ENCODE assay signal across 12 cellular contexts in the genomic region with DNA sequence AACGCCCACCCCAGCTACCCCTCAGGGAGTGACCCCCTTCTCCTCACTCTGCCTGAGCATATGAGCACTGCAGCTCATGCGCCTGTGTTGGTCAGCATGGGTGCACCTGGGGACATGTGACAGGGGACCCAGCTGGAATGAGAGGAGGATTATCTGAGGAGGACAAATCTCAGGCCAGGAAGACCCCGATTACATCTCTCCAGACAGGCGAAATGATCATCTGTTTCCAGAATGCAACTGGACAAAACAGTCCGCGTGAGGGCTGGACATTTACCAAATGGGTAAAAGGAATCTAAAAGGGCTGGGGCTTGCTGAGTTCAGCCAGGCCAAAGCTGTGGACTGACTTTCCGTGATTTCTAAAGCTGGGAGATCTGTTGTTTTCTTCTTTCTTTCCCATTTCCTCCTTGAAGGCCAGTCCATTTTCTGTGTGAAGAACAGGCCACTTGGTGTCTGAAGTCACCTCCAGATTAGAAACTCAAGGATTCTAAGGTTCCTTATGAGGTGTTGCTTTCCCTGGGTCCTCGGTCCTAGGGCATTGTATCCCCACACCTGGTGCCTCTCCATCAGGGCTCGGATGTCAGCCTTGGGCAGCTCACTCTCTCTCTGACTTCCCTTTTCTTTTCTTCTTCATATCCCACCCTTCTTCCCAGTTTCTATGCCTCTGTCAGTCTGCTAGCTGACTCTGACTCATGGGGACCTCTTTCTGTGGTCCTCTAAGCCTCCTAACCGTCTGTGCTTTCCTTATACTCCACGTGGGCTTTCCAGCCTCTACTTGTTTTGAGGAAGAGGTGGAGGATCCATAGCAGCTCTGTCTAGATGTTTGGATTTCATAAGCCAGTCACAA. TPM values are rescaled to one million over a fixed set of nuclear protein-coding genes. Genes with fewer than 3 reads are reported as not detected.
DNase-seq lines count a peak whose midpoint lies in the region; ATAC-seq, FAIRE-seq and TF ChIP-seq lines count a peak whose summit lies in the region.
"Had no signal": no experiment of that assay in that cellular context is flagged by ENCODE, and none has a peak within 500 bp of the region (broad histone marks: within the 10 kb centered on the region; RNA-seq: fewer than 3 reads in every experiment).

No MANE protein-coding gene starts in this region.

- no peaks in the 10 kb centered on the region for H4K20me1 ChIP-seq in HepG2 (ENCODE audit: insufficient read depth, low read length)

- H3K4me1 ChIP-seq in SJCRH30 (peaks cover 72% of the 10 kb centered on the region), HepG2 (ENCODE audit: insufficient read depth, low read length) (peaks cover 76% of the 10 kb centered on the region), stomach (peaks cover 28 to 64% (median 51%) of the 10 kb centered on the region in 4 donors), foreskin keratinocyte (no peaks in the 10 kb centered on the region)

- H3K9ac ChIP-seq in HepG2 (ENCODE audit: insufficient read depth, low read depth, low read length), result peak overlapping the region; percentile 16; the same call in 1 of the 2 replicates

- intact Hi-C loops in HepG2 (cut with micrococcal nuclease; ENCODE audit: unreplicated experiment), result no loop called here
- intact Hi-C loops in stomach (cut with DNase I; ENCODE audit: low total_unique reads), result no loop called here

- H3K27ac ChIP-seq in SJCRH30, result peak overlapping the region; percentile 60
- peak overlapping the region; percentile 24 to 85 for H3K27ac ChIP-seq in coronary artery
- no peak overlapping the region for H3K27ac ChIP-seq in HepG2 (ENCODE audit: extremely low read length, insufficient read depth, low read length)
- H3K27ac ChIP-seq in stomach, result peak overlapping the region; percentile 48 to 83 (median 52)
- H3K27ac ChIP-seq in foreskin keratinocyte, result no peak overlapping the region

- FAIRE-seq in HepG2 (lab: Jason Lieb, UNC), result no peak

- TF ChIP-seq EP300 in HepG2 (IDR thresholded peaks at IDR 0.05; ENCODE audit: low read depth in 2 of 2, low read length in 2 of 2) (no peak), HepG2 (CRISPR knock-in tag; IDR thresholded peaks at IDR 0.05; ENCODE audit: borderline replicate concordance) (no peak), stomach (IDR thresholded peaks at IDR 0.05) (no peak)

- DNase-seq in SJCRH30 (peak; percentile 51 to 78), coronary artery (ENCODE audit: low spot score) (no peak), HepG2 (ENCODE audit: low spot score) (no peak), stomach (no peak), DMS53 treated with DMSO at 0.1 percent for 48 hours (lab: John Stamatoyannopoulos, UW; ENCODE audit: unreplicated experiment) (no peak), foreskin keratinocyte (no peak), AG20443 (ENCODE audit: low spot score) (no peak), NCI-H2029 (lab: John Stamatoyannopoulos, UW) (no peak)
- DNase-seq: activated CD4-positive, CD25-positive, alpha-beta regulatory T cell; immature natural killer cell; NCI-H2107 had no signal

- TF ChIP-seq CTCF in coronary artery (IDR thresholded peaks at IDR 0.05) (no peak), HepG2 (CRISPR knock-in tag; IDR thresholded peaks at IDR 0.05) (no peak), stomach (IDR thresholded peaks at IDR 0.05) (no peak), foreskin keratinocyte (conservative IDR thresholded peaks at IDR 0.05) (no peak)

- peak; percentile 45 for ATAC-seq in HepG2
- no peak for ATAC-seq in foreskin keratinocyte

- TF ChIP-seq POLR2A in HepG2 (IDR thresholded peaks at IDR 0.05; ENCODE audit: insufficient read depth in 1 of 2, low read depth in 2 of 2, low read length in 2 of 2), result no peak
- TF ChIP-seq POLR2A in stomach (IDR thresholded peaks at IDR 0.05), result no peak

- WGBS in HepG2 (ENCODE audit: low lambda C conversion rate), result 2% methylated on average over 11 of the region's 11 CpGs
- WGBS in stomach, 5 donors, result 32 to 53% (median 35%) methylated on average over 10 to 11 of the region's 11 CpGs

- H2AFZ ChIP-seq in HepG2 (ENCODE audit: low read length), result peak overlapping the region; percentile 24

- peak overlapping the region; percentile 48 for H3K4me2 ChIP-seq in HepG2 (ENCODE audit: low read depth, low read length)

- in situ Hi-C loops in HepG2 (cut with HindIII; ENCODE audit: extremely low pct_ligation_motif_present, low pct_unique_long_range_greater_than_20kb), result no loop called here

- H3K27me3 ChIP-seq in SJCRH30 (no peaks in the 10 kb centered on the region), HepG2 (ENCODE audit: control insufficient read depth in 1 of 2, insufficient read depth in 2 of 2, low read length in 2 of 2) (peaks cover 0 to 8% of the 10 kb centered on the region in 2 experiments; a peak in 2 of 5 replicates), stomach (no peaks in the 10 kb centered on the region), foreskin keratinocyte (peaks cover 11% of the 10 kb centered on the region)

- H3K36me3 ChIP-seq in SJCRH30, result no peaks in the 10 kb centered on the region
- H3K36me3 ChIP-seq in HepG2 (replicated peaks in 1 of 2; ENCODE audit: control insufficient read depth in 1 of 2, insufficient read depth in 2 of 2, low read length in 2 of 2), result no peaks in the 10 kb centered on the region
- no peaks in the 10 kb centered on the region for H3K36me3 ChIP-seq in stomach

- CTCF ChIA-PET in HepG2 (lab: Yijun Ruan, JAX; ENCODE audit: low intra/inter-chr PET ratio, low total read pairs), result no interaction called here

- peak overlapping the region; percentile 21 for H3K4me3 ChIP-seq in SJCRH30
- H3K4me3 ChIP-seq in coronary artery, result peak overlapping the region; percentile 42
- H3K4me3 ChIP-seq in HepG2 (replicated peaks in 1 of 3; ENCODE audit: insufficient read depth in 1 of 3, low read depth in 2 of 3, low read length in 3 of 3), result peak overlapping the region in 2 of 3 experiments; percentile 5 to 44; a peak in 3 of 6 replicates
- H3K4me3 ChIP-seq in stomach, result no peak overlapping the region

- POLR2A ChIA-PET in HepG2 (lab: Yijun Ruan, JAX), result interaction anchor here (0.7 to 5.0 kb wide), 18 partner anchors 10 to 128 kb away, joined by 3 to 78 read pairs (median 8); a partner anchor contains a TSS

- no TSS peak for BruUV-seq in HepG2 (replicated peaks; lab: Mats Ljungman, UMichigan)

- no peaks in the 10 kb centered on the region for H3K9me3 ChIP-seq in SJCRH30 (replicated peaks)
- no peaks in the 10 kb centered on the region for H3K9me3 ChIP-seq in HepG2 (ENCODE audit: low read length)
- H3K9me3 ChIP-seq in stomach, result no peaks in the 10 kb centered on the region

- no peak for TF ChIP-seq RAD21 in HepG2 (CRISPR knock-in tag; IDR thresholded peaks at IDR 0.05)

- H3K79me2 ChIP-seq in HepG2 (ENCODE audit: insufficient read depth, low read length), result no peaks in the 10 kb centered on the region

RNA-seq across cellular contexts. Expression of a gene that starts 8.2 kb away (rescaled TPM):
- total RNA-seq in SJCRH30 (2014; rRNA removed; shearing (Covaris generic)), result 14.5 and 15.6 TPM in 2 replicates
- total RNA-seq in HepG2 (2016; rRNA removed; fragmentation: Illumina TruSeq; extraction: Trizol) (7.0 and 16.9 TPM in 2 replicates), stomach (100 to 1,000 TPM in 2 of 5 donors, 10 to 100 TPM in 3; 22.0 to 313 (median 70.1) TPM), foreskin keratinocyte (58.8 and 59.5 TPM in 2 replicates)
- 3.6 and 5.4 TPM in 2 replicates for total RNA-seq in HepG2 (2016; cell fraction: cytosol; rRNA removed; fragmentation: Illumina TruSeq; extraction: Trizol; ENCODE audit: low read depth)
- total RNA-seq in HepG2 (2016; cell fraction: insoluble cytoplasmic fraction; rRNA removed; fragmentation: Illumina TruSeq; extraction: Trizol), result 5.7 and 18.2 TPM in 2 replicates
- total RNA-seq in HepG2 (2016; cell fraction: membrane; rRNA removed; fragmentation: Illumina TruSeq; extraction: Trizol), result 6.1 and 6.9 TPM in 2 replicates
- 18.3 and 22.2 TPM in 2 replicates for total RNA-seq in HepG2 (2016; cell fraction: nucleus; rRNA removed; fragmentation: Illumina TruSeq; extraction: Trizol)
- polyA plus RNA-seq in HepG2 (2011; rRNA removed) (28.6 and 30.7 TPM in 2 replicates), stomach (10 to 100 TPM; 51.5 to 58.6 (median 53.2) TPM), foreskin keratinocyte (82.8 and 86.4 TPM in 2 replicates)
- polyA plus RNA-seq in HepG2 (2011; cell fraction: cytosol; rRNA removed), result 26.4 and 36.2 TPM in 2 replicates
- polyA plus RNA-seq in HepG2 (2011; cell fraction: nucleus; rRNA removed), result 25.4 and 33.0 TPM in 2 replicates
- polyA plus RNA-seq in HepG2 (2012), result 13.5 and 20.7 TPM in 2 replicates
- polyA plus RNA-seq in HepG2 (2016; cell fraction: cytosol; fragmentation: Illumina TruSeq; extraction: Trizol; ENCODE audit: low read depth), result 6.3 and 6.9 TPM in 2 replicates
- polyA plus RNA-seq in HepG2 (2016; cell fraction: insoluble cytoplasmic fraction; fragmentation: Illumina TruSeq; extraction: Trizol; ENCODE audit: low read depth), result 7.2 and 10.5 TPM in 2 replicates
- 7.7 and 8.9 TPM in 2 replicates for polyA plus RNA-seq in HepG2 (2016; cell fraction: membrane; fragmentation: Illumina TruSeq; extraction: Trizol; ENCODE audit: low read depth)
- polyA plus RNA-seq in HepG2 (2016; cell fraction: nucleus; fragmentation: Illumina TruSeq; extraction: Trizol; ENCODE audit: insufficient read depth, low read depth), result 31.7 and 37.7 TPM in 2 replicates
- polyA minus RNA-seq in HepG2 (2011; rRNA and poly(A)+ RNA removed; ENCODE audit: low replicate concordance), result 3.3 and 51.4 TPM in 2 replicates
- polyA minus RNA-seq in HepG2 (2011; cell fraction: cytosol; rRNA and poly(A)+ RNA removed), result 17.1 and 20.1 TPM in 2 replicates
- polyA minus RNA-seq in HepG2 (2011; cell fraction: nucleus; rRNA and poly(A)+ RNA removed), result 8.1 and 10.7 TPM in 2 replicates

RNA-seq across cellular contexts. Expression of a gene that starts 14.3 kb away (rescaled TPM):
- 20.6 and 21.7 TPM in 2 replicates for total RNA-seq in SJCRH30 (2014; rRNA removed; shearing (Covaris generic))
- total RNA-seq in HepG2 (2016; rRNA removed; fragmentation: Illumina TruSeq; extraction: Trizol) (18.5 and 20.9 TPM in 2 replicates), stomach (10 to 100 TPM; 22.2 to 41.4 (median 32.5) TPM), foreskin keratinocyte (14.6 and 17.2 TPM in 2 replicates)
- total RNA-seq in HepG2 (2016; cell fraction: cytosol; rRNA removed; fragmentation: Illumina TruSeq; extraction: Trizol; ENCODE audit: low read depth), result 30.2 and 42.6 TPM in 2 replicates
- 17.6 and 21.4 TPM in 2 replicates for total RNA-seq in HepG2 (2016; cell fraction: insoluble cytoplasmic fraction; rRNA removed; fragmentation: Illumina TruSeq; extraction: Trizol)
- 35.4 and 44.6 TPM in 2 replicates for total RNA-seq in HepG2 (2016; cell fraction: membrane; rRNA removed; fragmentation: Illumina TruSeq; extraction: Trizol)
- 19.3 and 21.9 TPM in 2 replicates for total RNA-seq in HepG2 (2016; cell fraction: nucleus; rRNA removed; fragmentation: Illumina TruSeq; extraction: Trizol)
- polyA plus RNA-seq in HepG2 (2011; rRNA removed) (21.6 and 24.4 TPM in 2 replicates), stomach (10 to 100 TPM; 21.0 to 25.1 (median 21.1) TPM), foreskin keratinocyte (19.3 and 20.7 TPM in 2 replicates)
- 19.5 and 26.1 TPM in 2 replicates for polyA plus RNA-seq in HepG2 (2011; cell fraction: cytosol; rRNA removed)
- polyA plus RNA-seq in HepG2 (2011; cell fraction: nucleus; rRNA removed), result 38.0 and 44.1 TPM in 2 replicates
- 22.9 and 30.3 TPM in 2 replicates for polyA plus RNA-seq in HepG2 (2012)
- 41.4 and 54.3 TPM in 2 replicates for polyA plus RNA-seq in HepG2 (2016; cell fraction: cytosol; fragmentation: Illumina TruSeq; extraction: Trizol; ENCODE audit: low read depth)
- polyA plus RNA-seq in HepG2 (2016; cell fraction: insoluble cytoplasmic fraction; fragmentation: Illumina TruSeq; extraction: Trizol; ENCODE audit: low read depth), result 27.4 and 35.6 TPM in 2 replicates
- 51.1 and 55.4 TPM in 2 replicates for polyA plus RNA-seq in HepG2 (2016; cell fraction: membrane; fragmentation: Illumina TruSeq; extraction: Trizol; ENCODE audit: low read depth)
- 35.5 and 37.2 TPM in 2 replicates for polyA plus RNA-seq in HepG2 (2016; cell fraction: nucleus; fragmentation: Illumina TruSeq; extraction: Trizol; ENCODE audit: insufficient read depth, low read depth)
- polyA minus RNA-seq in HepG2 (2011; rRNA and poly(A)+ RNA removed; ENCODE audit: low replicate concordance), result 40.1 and 74.5 TPM in 2 replicates
- polyA minus RNA-seq in HepG2 (2011; cell fraction: cytosol; rRNA and poly(A)+ RNA removed), result 19.4 and 24.4 TPM in 2 replicates
- 55.2 and 63.6 TPM in 2 replicates for polyA minus RNA-seq in HepG2 (2011; cell fraction: nucleus; rRNA and poly(A)+ RNA removed)

RNA-seq across cellular contexts. Expression of a gene that starts 29.0 kb away (rescaled TPM):
- total RNA-seq in SJCRH30 (2014; rRNA removed; shearing (Covaris generic)), result 85.2 and 91.4 TPM in 2 replicates
- 63.8 and 202 TPM in 2 replicates for total RNA-seq in HepG2 (2016; rRNA removed; fragmentation: Illumina TruSeq; extraction: Trizol)
- total RNA-seq in HepG2 (2016; cell fraction: cytosol; rRNA removed; fragmentation: Illumina TruSeq; extraction: Trizol; ENCODE audit: low read depth), result 83.9 and 87.3 TPM in 2 replicates
- total RNA-seq in HepG2 (2016; cell fraction: insoluble cytoplasmic fraction; rRNA removed; fragmentation: Illumina TruSeq; extraction: Trizol), result 57.2 and 212 TPM in 2 replicates
- 50.4 and 53.1 TPM in 2 replicates for total RNA-seq in HepG2 (2016; cell fraction: membrane; rRNA removed; fragmentation: Illumina TruSeq; extraction: Trizol)
- 213 and 263 TPM in 2 replicates for total RNA-seq in HepG2 (2016; cell fraction: nucleus; rRNA removed; fragmentation: Illumina TruSeq; extraction: Trizol)
- polyA plus RNA-seq in HepG2 (2011; rRNA removed), result 222 and 231 TPM in 2 replicates
- polyA plus RNA-seq in HepG2 (2011; cell fraction: cytosol; rRNA removed), result 240 and 265 TPM in 2 replicates
- 851 and 910 TPM in 2 replicates for polyA plus RNA-seq in HepG2 (2011; cell fraction: nucleus; rRNA removed)
- polyA plus RNA-seq in HepG2 (2012), result 102 and 105 TPM in 2 replicates
- 37.4 and 39.2 TPM in 2 replicates for polyA plus RNA-seq in HepG2 (2016; cell fraction: cytosol; fragmentation: Illumina TruSeq; extraction: Trizol; ENCODE audit: low read depth)
- 82.4 and 101 TPM in 2 replicates for polyA plus RNA-seq in HepG2 (2016; cell fraction: insoluble cytoplasmic fraction; fragmentation: Illumina TruSeq; extraction: Trizol; ENCODE audit: low read depth)
- polyA plus RNA-seq in HepG2 (2016; cell fraction: membrane; fragmentation: Illumina TruSeq; extraction: Trizol; ENCODE audit: low read depth), result 45.6 and 51.6 TPM in 2 replicates
- 573 and 587 TPM in 2 replicates for polyA plus RNA-seq in HepG2 (2016; cell fraction: nucleus; fragmentation: Illumina TruSeq; extraction: Trizol; ENCODE audit: insufficient read depth, low read depth)
- 289 and 410 TPM in 2 replicates for polyA minus RNA-seq in HepG2 (2011; rRNA and poly(A)+ RNA removed; ENCODE audit: low replicate concordance)
- polyA minus RNA-seq in HepG2 (2011; cell fraction: cytosol; rRNA and poly(A)+ RNA removed), result 109 and 118 TPM in 2 replicates
- 292 and 323 TPM in 2 replicates for polyA minus RNA-seq in HepG2 (2011; cell fraction: nucleus; rRNA and poly(A)+ RNA removed)
- total RNA-seq in stomach, result 100 to 1,000 TPM in 3 of 5 donors, 10 to 100 TPM in 2; 29.9 to 292 (median 132) TPM
- polyA plus RNA-seq in stomach, result 10 to 100 TPM; 30.1 to 66.9 (median 48.4) TPM
- 37.3 and 43.8 TPM in 2 replicates for total RNA-seq in foreskin keratinocyte
- 49.9 and 54.5 TPM in 2 replicates for polyA plus RNA-seq in foreskin keratinocyte

RNA-seq across cellular contexts. Expression of a gene that starts 29.2 kb away (rescaled TPM):
- total RNA-seq in SJCRH30 (2014; rRNA removed; shearing (Covaris generic)), result 3.9 and 6.7 TPM in 2 replicates
- total RNA-seq in HepG2 (2016; rRNA removed; fragmentation: Illumina TruSeq; extraction: Trizol), result 4.1 and 9.7 TPM in 2 replicates
- total RNA-seq in HepG2 (2016; cell fraction: cytosol; rRNA removed; fragmentation: Illumina TruSeq; extraction: Trizol; ENCODE audit: low read depth), result 6.7 and 8.8 TPM in 2 replicates
- total RNA-seq in HepG2 (2016; cell fraction: insoluble cytoplasmic fraction; rRNA removed; fragmentation: Illumina TruSeq; extraction: Trizol), result 6.0 and 9.5 TPM in 2 replicates
- total RNA-seq in HepG2 (2016; cell fraction: membrane; rRNA removed; fragmentation: Illumina TruSeq; extraction: Trizol), result 7.3 and 9.1 TPM in 2 replicates
- 14.4 and 18.5 TPM in 2 replicates for total RNA-seq in HepG2 (2016; cell fraction: nucleus; rRNA removed; fragmentation: Illumina TruSeq; extraction: Trizol)
- 7.2 and 12.2 TPM in 2 replicates for polyA plus RNA-seq in HepG2 (2011; rRNA removed)
- 3.7 and 6.3 TPM in 2 replicates for polyA plus RNA-seq in HepG2 (2011; cell fraction: cytosol; rRNA removed)
- polyA plus RNA-seq in HepG2 (2011; cell fraction: nucleus; rRNA removed), result 57.9 and 58.9 TPM in 2 replicates
- polyA plus RNA-seq in HepG2 (2012), result 4.2 and 4.6 TPM in 2 replicates
- polyA plus RNA-seq in HepG2 (2016; cell fraction: cytosol; fragmentation: Illumina TruSeq; extraction: Trizol; ENCODE audit: low read depth), result 4.1 and 4.3 TPM in 2 replicates
- polyA plus RNA-seq in HepG2 (2016; cell fraction: insoluble cytoplasmic fraction; fragmentation: Illumina TruSeq; extraction: Trizol; ENCODE audit: low read depth), result 4.2 and 4.9 TPM in 2 replicates
- polyA plus RNA-seq in HepG2 (2016; cell fraction: membrane; fragmentation: Illumina TruSeq; extraction: Trizol; ENCODE audit: low read depth), result 3.9 and 4.0 TPM in 2 replicates
- polyA plus RNA-seq in HepG2 (2016; cell fraction: nucleus; fragmentation: Illumina TruSeq; extraction: Trizol; ENCODE audit: insufficient read depth, low read depth), result 18.5 and 19.4 TPM in 2 replicates
- 1.3 and 16.0 TPM in 2 replicates for polyA minus RNA-seq in HepG2 (2011; rRNA and poly(A)+ RNA removed; ENCODE audit: low replicate concordance)
- polyA minus RNA-seq in HepG2 (2011; cell fraction: cytosol; rRNA and poly(A)+ RNA removed), result 1.9 and 2.1 TPM in 2 replicates
- 24.2 and 27.4 TPM in 2 replicates for polyA minus RNA-seq in HepG2 (2011; cell fraction: nucleus; rRNA and poly(A)+ RNA removed)
- 10 to 100 TPM in 2 of 5 donors, 1 to 10 TPM in 2, not detected in 1; 3.9 to 29.9 (median 9.6) TPM for total RNA-seq in stomach
- polyA plus RNA-seq in stomach, result 1 to 10 TPM; 3.3 to 3.8 (median 3.7) TPM
- 1.1 and 1.2 TPM in 2 replicates for total RNA-seq in foreskin keratinocyte
- 1.1 and 1.2 TPM in 2 replicates for polyA plus RNA-seq in foreskin keratinocyte

RNA-seq across cellular contexts. Expression of a gene that starts 32.8 kb away (rescaled TPM):
- 2.1 and 2.8 TPM in 2 replicates for total RNA-seq in SJCRH30 (2014; rRNA removed; shearing (Covaris generic))
- 3.3 and 7.6 TPM in 2 replicates for total RNA-seq in HepG2 (2016; rRNA removed; fragmentation: Illumina TruSeq; extraction: Trizol)
- 0.35 and 0.40 TPM in 2 replicates for total RNA-seq in HepG2 (2016; cell fraction: cytosol; rRNA removed; fragmentation: Illumina TruSeq; extraction: Trizol; ENCODE audit: low read depth)
- total RNA-seq in HepG2 (2016; cell fraction: insoluble cytoplasmic fraction; rRNA removed; fragmentation: Illumina TruSeq; extraction: Trizol), result 2.3 and 8.1 TPM in 2 replicates
- total RNA-seq in HepG2 (2016; cell fraction: membrane; rRNA removed; fragmentation: Illumina TruSeq; extraction: Trizol), result 2.3 TPM in 2 replicates
- total RNA-seq in HepG2 (2016; cell fraction: nucleus; rRNA removed; fragmentation: Illumina TruSeq; extraction: Trizol), result 13.0 and 19.1 TPM in 2 replicates
- 4.8 and 8.9 TPM in 2 replicates for polyA plus RNA-seq in HepG2 (2011; rRNA removed)
- 1.8 and 3.7 TPM in 2 replicates for polyA plus RNA-seq in HepG2 (2011; cell fraction: cytosol; rRNA removed)
- 44.5 and 49.8 TPM in 2 replicates for polyA plus RNA-seq in HepG2 (2011; cell fraction: nucleus; rRNA removed)
- 2.1 and 3.2 TPM in 2 replicates for polyA plus RNA-seq in HepG2 (2012)
- 0.34 and 0.51 TPM in 2 replicates for polyA plus RNA-seq in HepG2 (2016; cell fraction: cytosol; fragmentation: Illumina TruSeq; extraction: Trizol; ENCODE audit: low read depth)
- 1.0 and 1.7 TPM in 2 replicates for polyA plus RNA-seq in HepG2 (2016; cell fraction: insoluble cytoplasmic fraction; fragmentation: Illumina TruSeq; extraction: Trizol; ENCODE audit: low read depth)
- 0.37 and 1.7 TPM in 2 replicates for polyA plus RNA-seq in HepG2 (2016; cell fraction: membrane; fragmentation: Illumina TruSeq; extraction: Trizol; ENCODE audit: low read depth)
- polyA plus RNA-seq in HepG2 (2016; cell fraction: nucleus; fragmentation: Illumina TruSeq; extraction: Trizol; ENCODE audit: insufficient read depth, low read depth), result 23.9 and 34.2 TPM in 2 replicates
- polyA minus RNA-seq in HepG2 (2011; rRNA and poly(A)+ RNA removed; ENCODE audit: low replicate concordance), result 3.0 and 7.4 TPM in 2 replicates
- 1.8 and 2.4 TPM in 2 replicates for polyA minus RNA-seq in HepG2 (2011; cell fraction: cytosol; rRNA and poly(A)+ RNA removed)
- 19.0 and 20.9 TPM in 2 replicates for polyA minus RNA-seq in HepG2 (2011; cell fraction: nucleus; rRNA and poly(A)+ RNA removed)
- total RNA-seq in stomach, result 10 to 100 TPM in 2 of 5 donors, 1 to 10 TPM in 1, not detected in 2; 4.2 to 15.5 (median 13.9) TPM
- polyA plus RNA-seq in stomach, result under 1 TPM in 2 of 3 donors, not detected in 1; 0.50 to 0.85 TPM
- 0.25 and 0.44 TPM in 2 replicates for total RNA-seq in foreskin keratinocyte
- polyA plus RNA-seq in foreskin keratinocyte, result 0.07 and 0.11 TPM in 2 replicates
- total RNA-seq: RPMI7951 had no signal
- polyA plus RNA-seq: immature natural killer cell had no signal

Comparison
In these comparisons a context has a peak if more than half of its experiments do, and no peak if none do; other contexts are left out.
1. DNase-seq: peak in SJCRH30 (2 of 2); none in coronary artery (single experiment), HepG2 (single experiment), stomach (single experiment), DMS53 treated with DMSO at 0.1 percent for 48 hours (single experiment), foreskin keratinocyte (0 of 2), AG20443 (single experiment) and NCI-H2029 (single experiment).
2. H3K27ac ChIP-seq: peak in SJCRH30 (single experiment), coronary artery (2 of 2) and stomach (5 of 5); none in HepG2 (single experiment) and foreskin keratinocyte (single experiment).
3. H3K4me3 ChIP-seq: peak in SJCRH30 (single experiment), coronary artery (single experiment) and HepG2 (2 of 3); none in stomach (0 of 4).